ENCODE assay signal across 8 cellular contexts in genomic region chr3:156812521-156813335, GRCh38. TPM values are rescaled to one million over a fixed set of nuclear protein-coding genes. Genes with fewer than 3 reads are reported as not detected.
DNase-seq lines count a peak whose midpoint lies in the region; ATAC-seq, FAIRE-seq and TF ChIP-seq lines count a peak whose summit lies in the region.

No MANE protein-coding gene starts in this region.

- peak; percentile 61 for FAIRE-seq in GM19239 (lab: Jason Lieb, UNC)
- FAIRE-seq in GM12878 (lab: Jason Lieb, UNC): no peak

- no peaks in the 10 kb centered on the region for H3K9me3 Mint-ChIP-seq in progenitor cell of endocrine pancreas (ENCODE audit: low read depth)

- no peaks in the 10 kb centered on the region for H3K27me3 ChIP-seq in GM12878 (replicated peaks in 1 of 2; ENCODE audit: control insufficient read depth in 2 of 2, insufficient read depth in 2 of 2, low read length in 1 of 2)

- intact Hi-C loops in GM12878 (cut with micrococcal nuclease; ENCODE audit: unreplicated experiment): loop anchor here (10.0 kb wide), 1 partner anchor 258 kb away; the partner anchor contains the start of gene SSR3

- TF ChIP-seq POLR2A in GM12878 (IDR thresholded peaks at IDR 0.05; ENCODE audit: low read depth, low read length): no peak

- in situ Hi-C loops in GM12878 (cut with MboI): loop anchor here (5.0 to 10.0 kb wide), 2 partner anchors 130 to 258 kb away; partner anchors contain the start of gene SSR3

- DNase-seq in GM19239 (ENCODE audit: insufficient read length, low spot score): no peak
- peak; percentile 49 for DNase-seq in NCI-H2196 (lab: John Stamatoyannopoulos, UW; ENCODE audit: unreplicated experiment)
- no peak for DNase-seq in GM12878 (ENCODE audit: low read depth, low spot score)
- no peak for DNase-seq in progenitor cell of endocrine pancreas (ENCODE audit: low spot score, unreplicated experiment)
- no peak for DNase-seq in NCI-H524 treated with DMSO at 0.1 percent for 48 hours (lab: John Stamatoyannopoulos, UW)
- DNase-seq in NCI-H1105 (lab: John Stamatoyannopoulos, UW): no peak

- peaks cover 28% of the 10 kb centered on the region for H3K4me1 Mint-ChIP-seq in progenitor cell of endocrine pancreas (ENCODE audit: low read depth)

- H2AFZ ChIP-seq in GM12878 (ENCODE audit: control insufficient read depth, low read depth, low read length): no peak overlapping the region

- no TSS peak for BruUV-seq in GM12878 (replicated peaks; lab: Mats Ljungman, UMichigan)

- SMC1A ChIA-PET in GM12878 (lab: Charles Lee; ENCODE audit: uncharacterized antibody, unreplicated experiment): interaction anchor here (0.7 to 1.2 kb wide), 8 partner anchors 135 to 325 kb away, joined by 3 to 4 read pairs (median 3); no protein-coding TSS in a partner anchor

- H3K4me3 Mint-ChIP-seq in progenitor cell of endocrine pancreas (ENCODE audit: low read depth): no peak overlapping the region

- H3K4me2 ChIP-seq in GM12878 (ENCODE audit: control insufficient read depth, insufficient read depth): peak overlapping the region; percentile 31; the same call in 1 of the 2 replicates

- H3K36me3 Mint-ChIP-seq in progenitor cell of endocrine pancreas (ENCODE audit: insufficient read depth): no peaks in the 10 kb centered on the region

- ATAC-seq in GM12878 (peak; percentile 55), HG02938 (IDR thresholded peaks at IDR 0.05; ENCODE audit: unreplicated experiment) (no peak), GM19467 (IDR thresholded peaks at IDR 0.05; ENCODE audit: unreplicated experiment) (no peak)

- H3K9me3 ChIP-seq in GM12878 (replicated peaks; ENCODE audit: control insufficient read depth, insufficient read depth, low read length): peaks cover 1% of the 10 kb centered on the region; the same call in 2 of the 3 replicates

- peak overlapping the region; percentile 33 for H3K27ac Mint-ChIP-seq in progenitor cell of endocrine pancreas

- H3K27ac ChIP-seq in GM12878 (ENCODE audit: control insufficient read depth, insufficient read depth): peak overlapping the region; percentile 42; the same call in 1 of the 2 replicates

- 58% methylated on average over 6 of the region's 6 CpGs for WGBS in GM12878 (ENCODE audit: insufficient coverage, insufficient replicate concordance, low lambda C conversion rate, missing lambda C conversion rate)

- no peaks in the 10 kb centered on the region; a peak in 1 of 4 replicates for H3K36me3 ChIP-seq in GM12878 (ENCODE audit: control insufficient read depth in 2 of 2, insufficient read depth in 2 of 2, low read length in 1 of 2)

- TF ChIP-seq EP300 in GM12878 (IDR thresholded peaks at IDR 0.05; ENCODE audit: borderline replicate concordance in 1 of 2, control insufficient read depth in 1 of 2, low read depth in 2 of 2, low read length in 2 of 2): no peak

- H3K27me3 Mint-ChIP-seq in progenitor cell of endocrine pancreas: peaks cover 7% of the 10 kb centered on the region

- peak overlapping the region; percentile 8 for H3K4me3 ChIP-seq in GM12878

- TF ChIP-seq RAD21 in GM12878 (IDR thresholded peaks at IDR 0.05; ENCODE audit: insufficient read depth, low read depth, low read length): no peak

- H3K4me1 ChIP-seq in GM12878 (ENCODE audit: control insufficient read depth, insufficient read depth, low read length): peaks cover 1% of the 10 kb centered on the region

- no peak for TF ChIP-seq CTCF in GM12878 (IDR thresholded peaks at IDR 0.05 in 2 of 3, conservative IDR thresholded peaks at IDR 0.05 in 1 of 3; ENCODE audit: control insufficient read depth in 2 of 3, extremely low read depth in 1 of 3, insufficient read depth in 1 of 3, low read depth in 3 of 3, low read length in 3 of 3)
- no peak for TF ChIP-seq CTCF in progenitor cell of endocrine pancreas (IDR thresholded peaks at IDR 0.05; ENCODE audit: unreplicated experiment)

- peaks cover 57% of the 10 kb centered on the region for H3K79me2 ChIP-seq in GM12878 (ENCODE audit: control insufficient read depth, insufficient read depth, low read length)

- no peak overlapping the region; the same call in 1 of the 2 replicates for H3K9ac ChIP-seq in GM12878 (ENCODE audit: control insufficient read depth, insufficient read depth, low read length)

- no peaks in the 10 kb centered on the region for H4K20me1 ChIP-seq in GM12878 (ENCODE audit: control insufficient read depth, insufficient read depth)

- POLR2A ChIA-PET in GM12878 (lab: Charles Lee): interaction anchor here (0.8 to 1.1 kb wide), 3 partner anchors 138 to 258 kb away, joined by 3 read pairs; partner anchors contain the start of gene SSR3

- CTCF ChIA-PET in GM12878 (lab: Yijun Ruan, JAX): interaction anchor here (1.0 to 1.5 kb wide), 6 partner anchors 13 to 325 kb away, joined by 3 to 4 read pairs (median 3); no protein-coding TSS in a partner anchor

- RAD21 ChIA-PET in GM12878 (lab: Charles Lee; ENCODE audit: unreplicated experiment): interaction anchor here (0.6 to 1.4 kb wide), 4 partner anchors 49 to 325 kb away, joined by 3 read pairs; no protein-coding TSS in a partner anchor

TF ChIP-seq in GM12878, 131 proteins besides CTCF, POLR2A, EP300 and RAD21 (continues in another document):
- TF ChIP-seq CREB1 (IDR thresholded peaks at IDR 0.05; ENCODE audit: low read depth) (peak; percentile 59; the same call in 1 of the 2 replicates), EGR1 (IDR thresholded peaks at IDR 0.05; ENCODE audit: borderline replicate concordance in 1 of 2, low read depth in 2 of 2, low read length in 2 of 2) (no peak), ZBTB4 (CRISPR knock-in tag; IDR thresholded peaks at IDR 0.05) (0 out of 2 replicates have a peak, but pooled peaks have one; percentile 12), SMARCA5 (IDR thresholded peaks at IDR 0.05) (0 out of 2 replicates have a peak, but pooled peaks have one; percentile 36), ATF2 (IDR thresholded peaks at IDR 0.05; ENCODE audit: low read length) (peak; percentile 79), BCL11A (IDR thresholded peaks at IDR 0.05; ENCODE audit: low read depth, low read length) (peak; percentile 42; the same call in 1 of the 2 replicates)

RNA-seq across cellular contexts. Expression of gene LEKR1, which starts 13.4 kb away (rescaled TPM):
- total RNA-seq in GM12878 (2013; cell fraction: nucleolus; rRNA removed): 13.6 and 45.8 TPM in 2 replicates
- 0.76 and 1.2 TPM in 2 replicates for total RNA-seq in GM12878 (2014; rRNA removed)
- total RNA-seq in GM12878 (2014; rRNA removed; fragmentation: Illumina TruSeq; extraction: Trizol): 1.1 and 2.8 TPM in 2 replicates
- 1.1 and 1.2 TPM in 2 replicates for total RNA-seq in GM12878 (2021)
- polyA plus RNA-seq in GM12878 (2011; ENCODE audit: low read depth): 0.37 TPM
- 0.90 and 3.1 TPM in 2 replicates for polyA plus RNA-seq in GM12878 (2011; rRNA removed)
- 0.33 and 0.84 TPM in 2 replicates for polyA plus RNA-seq in GM12878 (2011; cell fraction: cytosol; rRNA removed)
- 1.1 and 1.7 TPM in 2 replicates for polyA plus RNA-seq in GM12878 (2011; cell fraction: nucleus; rRNA removed)
- polyA plus RNA-seq in GM12878 (2012): 0.83 and 1.1 TPM in 2 replicates
- 0.48 and 2.2 TPM in 2 replicates for polyA plus RNA-seq in GM12878 (2014; fragmentation: Illumina TruSeq; extraction: Trizol)
- 1 to 10 TPM; 1.3 to 1.6 TPM for polyA plus RNA-seq in GM12878 (2014; fragmentation: Nextera tagmentation; extraction: Ambion mirVana)
- polyA plus RNA-seq in GM12878 (2014; rRNA removed): 1.3 and 1.6 TPM in 2 replicates
- polyA plus RNA-seq in GM12878 (2016; fragmentation: Nextera tagmentation; extraction: Ambion mirVana): 1 to 10 TPM; 2.6 to 3.2 TPM
- 2.3 TPM in 2 replicates for polyA minus RNA-seq in GM12878 (2011; rRNA and poly(A)+ RNA removed)
- not detected in 2 replicates for polyA minus RNA-seq in GM12878 (2011; cell fraction: cytosol; rRNA and poly(A)+ RNA removed)
- 5.2 and 6.0 TPM in 2 replicates for polyA minus RNA-seq in GM12878 (2011; cell fraction: nucleus; rRNA and poly(A)+ RNA removed)
- 2.4 and 4.1 TPM in 2 replicates for total RNA-seq in progenitor cell of endocrine pancreas
